ENCODE assay signal across 8 cellular contexts in genomic region chr10:80461208-80462183, GRCh38. TPM values are rescaled to one million over a fixed set of nuclear protein-coding genes. Genes with fewer than 3 reads are reported as not detected.
A peak's percentile ranks its signal among the peaks of the same experiment; 100 is the strongest.
DNase-seq lines count a peak whose midpoint lies in the region; ATAC-seq and TF ChIP-seq lines count a peak whose summit lies in the region.

No MANE protein-coding gene starts in this region.

- H3K4me1 Mint-ChIP-seq in naive thymus-derived CD4-positive, alpha-beta T cell, result peaks cover 84 to 98% (median 96%) of the 10 kb centered on the region in 7 donors

- no peak for TF ChIP-seq CTCF in coronary artery (IDR thresholded peaks at IDR 0.05)

- peaks cover under 1 to 55% (median 12%) of the 10 kb centered on the region in 5 donors for H3K36me3 Mint-ChIP-seq in naive thymus-derived CD4-positive, alpha-beta T cell

- H3K27me3 Mint-ChIP-seq in naive thymus-derived CD4-positive, alpha-beta T cell, result no peaks in the 10 kb centered on the region

- H3K4me3 ChIP-seq in BLaER1 treated with 17β-estradiol and CSF1 and Interleukin-3, amounts not matched to agents 10 nM and 100 nM, result peak overlapping the region; percentile 17 to 100 (median 99); a peak in 19 of 20 replicates
- H3K4me3 ChIP-seq in coronary artery (no peak overlapping the region), SJCRH30 (no peak overlapping the region)
- H3K4me3 ChIP-seq in naive thymus-derived CD4-positive, alpha-beta T cell (ENCODE audit: low read length), result peak overlapping the region; percentile 87

- H3K9ac ChIP-seq in BLaER1 treated with 17β-estradiol and CSF1 and Interleukin-3, amounts not matched to agents 10 nM and 100 nM, result peak overlapping the region; percentile 76 to 100 (median 99)

- no peaks in the 10 kb centered on the region for H3K27me3 ChIP-seq in BLaER1 treated with 17β-estradiol and CSF1 and Interleukin-3, amounts not matched to agents 10 nM and 100 nM
- no peaks in the 10 kb centered on the region for H3K27me3 ChIP-seq in naive thymus-derived CD4-positive, alpha-beta T cell (ENCODE audit: control insufficient read depth in 2 of 2, insufficient read depth in 2 of 2, low read length in 2 of 2)
- no peaks in the 10 kb centered on the region for H3K27me3 ChIP-seq in SJCRH30

- POLR2A ChIA-PET in naive thymus-derived CD4-positive, alpha-beta T cell (lab: Charles Lee), result interaction anchor here (0.5 to 32.8 kb wide), 7 partner anchors 9 to 274 kb away, joined by 3 to 608 read pairs (median 5); no protein-coding TSS in a partner anchor

- H3K9me3 ChIP-seq in BLaER1 treated with 17β-estradiol and CSF1 and Interleukin-3, amounts not matched to agents 10 nM and 100 nM (replicated peaks in 1 of 11), result no peaks in the 10 kb centered on the region
- H3K9me3 ChIP-seq in naive thymus-derived CD4-positive, alpha-beta T cell (ENCODE audit: control insufficient read depth in 2 of 3, low read length in 3 of 3), result no peaks in the 10 kb centered on the region
- no peaks in the 10 kb centered on the region for H3K9me3 ChIP-seq in SJCRH30 (replicated peaks)

- H3K27ac ChIP-seq in BLaER1 treated with 17β-estradiol and CSF1 and Interleukin-3, amounts not matched to agents 10 nM and 100 nM, result peak overlapping the region; percentile 32 to 99 (median 84); a peak in 21 of 22 replicates
- H3K27ac ChIP-seq in coronary artery (peak overlapping the region; percentile 18 to 83), SJCRH30 (no peak overlapping the region)
- peak overlapping the region; percentile 84 for H3K27ac ChIP-seq in naive thymus-derived CD4-positive, alpha-beta T cell (ENCODE audit: low read depth, low read length)

- intact Hi-C loops in naive thymus-derived CD4-positive, alpha-beta T cell (cut with micrococcal nuclease), result loop anchor here in 1 of 2 donors (10.0 kb wide), 1 partner anchor 1017 kb away; the partner anchor contains the start of gene ZCCHC24

- H3K4me1 ChIP-seq in BLaER1 treated with 17β-estradiol and CSF1 and Interleukin-3, amounts not matched to agents 10 nM and 100 nM, result peaks cover 92 to 100% (median 99%) of the 10 kb centered on the region in 10 experiments
- H3K4me1 ChIP-seq in naive thymus-derived CD4-positive, alpha-beta T cell (ENCODE audit: control insufficient read depth in 2 of 2, insufficient read depth in 2 of 2, low read length in 2 of 2), result peaks cover 96% of the 10 kb centered on the region in 2 donors
- H3K4me1 ChIP-seq in SJCRH30, result peaks cover 71% of the 10 kb centered on the region

- DNase-seq in MV-4-11 (lab: John Stamatoyannopoulos, UW), result peak; percentile 41
- no peak for DNase-seq in coronary artery (ENCODE audit: low spot score)
- DNase-seq in naive thymus-derived CD4-positive, alpha-beta T cell, result no peak
- no peak for DNase-seq in SJCRH30
- DNase-seq in NCI-H1436 treated with DMSO at 0.1 percent for 48 hours (lab: John Stamatoyannopoulos, UW), result no peak
- DNase-seq in T-helper 9 cell, result no peak

- no peak for ATAC-seq in naive thymus-derived CD4-positive, alpha-beta T cell
- ATAC-seq in HG02981 (IDR thresholded peaks at IDR 0.05; ENCODE audit: unreplicated experiment), result no peak

- peak overlapping the region; percentile 93 to 100 (median 99) for H3K4me2 ChIP-seq in BLaER1 treated with 17β-estradiol and CSF1 and Interleukin-3, amounts not matched to agents 10 nM and 100 nM

- H3K4me3 Mint-ChIP-seq in naive thymus-derived CD4-positive, alpha-beta T cell, result peak overlapping the region; percentile 79 to 99 (median 98)

- H4K20me1 ChIP-seq in BLaER1 treated with 17β-estradiol and CSF1 and Interleukin-3, amounts not matched to agents 10 nM and 100 nM, result peaks cover 75 to 100% (median 98%) of the 10 kb centered on the region in 11 experiments

- CTCF ChIA-PET in naive thymus-derived CD4-positive, alpha-beta T cell (lab: Charles Lee), result interaction anchor here (0.9 to 39.2 kb wide), 7 partner anchors 9 to 44 kb away, joined by 4 to 839 read pairs (median 13); no protein-coding TSS in a partner anchor

- H3K36me3 ChIP-seq in BLaER1 treated with 17β-estradiol and CSF1 and Interleukin-3, amounts not matched to agents 10 nM and 100 nM, result peaks cover 0 to 80% (median 35%) of the 10 kb centered on the region in 11 experiments; a peak in 17 of 22 replicates
- no peaks in the 10 kb centered on the region for H3K36me3 ChIP-seq in naive thymus-derived CD4-positive, alpha-beta T cell (ENCODE audit: control insufficient read depth in 2 of 3, insufficient read depth in 3 of 3, low read length in 3 of 3)
- H3K36me3 ChIP-seq in SJCRH30, result no peaks in the 10 kb centered on the region

- peak overlapping the region; percentile 87 to 99 (median 98) for H3K27ac Mint-ChIP-seq in naive thymus-derived CD4-positive, alpha-beta T cell

- H3K9me3 Mint-ChIP-seq in naive thymus-derived CD4-positive, alpha-beta T cell, result no peaks in the 10 kb centered on the region

RNA-seq across cellular contexts. Expression of gene TSPAN14, which starts 7.4 kb away (rescaled TPM):
- 100 to 1,000 TPM; 135 to 165 (median 160) TPM for total RNA-seq in naive thymus-derived CD4-positive, alpha-beta T cell
- 100 to 1,000 TPM; 179 to 386 TPM for polyA plus RNA-seq in naive thymus-derived CD4-positive, alpha-beta T cell
- 37.7 and 40.4 TPM in 2 replicates for total RNA-seq in SJCRH30 (2014; rRNA removed; shearing (Covaris generic))

RNA-seq across cellular contexts. Expression of gene PRXL2A, which starts 53.1 kb away (rescaled TPM):
- total RNA-seq in naive thymus-derived CD4-positive, alpha-beta T cell, result 1 to 10 TPM; 5.6 to 9.7 (median 8.5) TPM
- 10 to 100 TPM; 15.4 to 20.1 TPM for polyA plus RNA-seq in naive thymus-derived CD4-positive, alpha-beta T cell
- total RNA-seq in SJCRH30 (2014; rRNA removed; shearing (Covaris generic)), result 259 and 261 TPM in 2 replicates

Comparison
In these comparisons a context has a peak if more than half of its experiments do, and no peak if none do; other contexts are left out.
1. H3K4me3 ChIP-seq: peak in BLaER1 treated with 17β-estradiol and CSF1 and Interleukin-3, amounts not matched to agents 10 nM and 100 nM (10 of 10) and naive thymus-derived CD4-positive, alpha-beta T cell (single experiment); none in coronary artery (single experiment) and SJCRH30 (single experiment).
2. RNA of gene PRXL2A, which starts 53.1 kb away (total RNA-seq): 259 to 261 TPM in SJCRH30; 5.6 to 9.7 TPM in naive thymus-derived CD4-positive, alpha-beta T cell; every median in the first group is over 10 times any median in the second.